Comparison of ENCODE assay signal across 30 cellular contexts in genomic region chr1:184804220-184804619, GRCh38.
"Had no signal": no experiment of that assay in that cellular context is flagged by ENCODE, and none has a peak within 500 bp of the region (broad histone marks: within the 10 kb centered on the region; RNA-seq: fewer than 3 reads in every experiment).

No MANE protein-coding gene starts in this region.

- H3K27ac ChIP-seq: coronary artery, gastroesophageal sphincter, heart left ventricle, hepatocyte, left lung, neutrophil, pancreas, right atrium auricular region, skin epidermis, suprapubic skin, upper lobe of right lung had no signal

- H3K27me3 ChIP-seq: gastroesophageal sphincter, heart left ventricle, hepatocyte, left lung, neutrophil, pancreas, right atrium auricular region, sigmoid colon, suprapubic skin, transverse colon, upper lobe of right lung, uterus had no signal

- H3K27ac Mint-ChIP-seq: mesothelial cell of epicardium; natural killer cell treated with Interleukin-12 subunit alpha and Interleukin-12 subunit beta and Interleukin-15 and Interleukin-18, amount 100 ng/mL, for 72 hours; progenitor cell of endocrine pancreas had no signal

- DNase-seq: dermis blood vessel endothelial cell; effector memory CD4-positive, alpha-beta T cell; foreskin fibroblast; heart left ventricle; kidney; left lung; mesenchymal stem cell; mucosa of descending colon; naive B cell; pancreas; sigmoid colon; stimulated activated CD4-positive, alpha-beta T cell treated with anti-CD3 and anti-CD28 coated beads, Interleukin-15, amount 100 ng/mL, for 24 hours; stimulated activated CD4-positive, alpha-beta T cell treated with anti-CD3 and anti-CD28 coated beads, Interleukin-4, amount 100 ng/mL, for 1 hour; stimulated activated CD8-positive, alpha-beta memory T cell treated with anti-CD3 and anti-CD28 coated beads, Interleukin-4, amount 100 ng/mL, for 48 hours; stimulated activated naive CD4-positive, alpha-beta T cell; stimulated activated naive CD8-positive, alpha-beta T cell treated with anti-CD3 and anti-CD28 coated beads, Interleukin-15, amount 100 ng/mL, for 72 hours; transverse colon; upper lobe of right lung; uterus had no signal

- H3K36me3 Mint-ChIP-seq: mesothelial cell of epicardium, naive B cell had no signal

- H3K36me3 ChIP-seq: transverse colon, uterus had no signal

- H3K9me3 ChIP-seq: gastroesophageal sphincter, heart left ventricle, left lung, mucosa of descending colon, neutrophil, pancreas, right atrium auricular region, sigmoid colon, suprapubic skin, transverse colon, upper lobe of right lung, uterus had no signal

- H3K4me3 Mint-ChIP-seq: mesothelial cell of epicardium; naive B cell; natural killer cell treated with Interleukin-12 subunit alpha and Interleukin-12 subunit beta and Interleukin-15 and Interleukin-18, amount 100 ng/mL, for 72 hours; neural crest cell; stimulated activated naive CD8-positive, alpha-beta T cell treated with anti-CD3 and anti-CD28 coated beads, Interleukin-15, amount 100 ng/mL, for 72 hours had no signal

- H3K27me3 Mint-ChIP-seq: naive B cell; natural killer cell treated with Interleukin-12 subunit alpha and Interleukin-12 subunit beta and Interleukin-15 and Interleukin-18, amount 100 ng/mL, for 72 hours; progenitor cell of endocrine pancreas; stimulated activated naive CD8-positive, alpha-beta T cell treated with anti-CD3 and anti-CD28 coated beads, Interleukin-15, amount 100 ng/mL, for 72 hours had no signal

- H3K9me3 Mint-ChIP-seq: mesothelial cell of epicardium; naive B cell; natural killer cell treated with Interleukin-12 subunit alpha and Interleukin-12 subunit beta and Interleukin-15 and Interleukin-18, amount 100 ng/mL, for 72 hours; neural crest cell; stimulated activated naive CD8-positive, alpha-beta T cell treated with anti-CD3 and anti-CD28 coated beads, Interleukin-15, amount 100 ng/mL, for 72 hours had no signal

- H3K4me3 ChIP-seq: coronary artery, gastroesophageal sphincter, heart left ventricle, hepatocyte, left lung, mucosa of descending colon, pancreas, right atrium auricular region, sigmoid colon, skin epidermis, suprapubic skin, transverse colon, upper lobe of right lung, uterus had no signal

- ATAC-seq: gastroesophageal sphincter; heart left ventricle; left lung; mucosa of descending colon; natural killer cell treated with Interleukin-12 subunit alpha and Interleukin-12 subunit beta and Interleukin-15 and Interleukin-18, amount 100 ng/mL, for 72 hours; pancreas; stimulated activated naive CD8-positive, alpha-beta T cell treated with anti-CD3 and anti-CD28 coated beads, Interleukin-15, amount 100 ng/mL, for 72 hours; upper lobe of right lung had no signal

- H3K4me1 ChIP-seq: pancreas, right atrium auricular region, upper lobe of right lung had no signal
